ENCODE assay signal across 9 cellular contexts in the genomic region with DNA sequence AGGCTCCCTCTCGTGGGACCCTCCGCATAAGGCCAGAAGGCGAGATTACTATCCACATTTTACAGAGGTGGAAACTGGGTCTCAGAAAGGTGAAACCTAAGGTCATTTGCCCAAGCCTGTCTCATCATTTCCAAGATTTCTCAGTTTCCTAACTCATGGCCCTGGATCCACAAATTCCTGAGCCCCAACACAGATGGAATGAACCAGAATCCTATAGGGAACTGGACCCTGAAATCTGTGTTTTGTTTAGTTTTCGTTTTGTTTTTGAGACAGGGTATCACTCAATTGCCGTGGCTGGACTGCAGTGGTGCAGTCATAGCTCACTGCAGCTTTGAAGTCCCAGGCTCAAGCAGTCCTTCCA. TPM values are rescaled to one million over a fixed set of nuclear protein-coding genes. Genes with fewer than 3 reads are reported as not detected.
DNase-seq lines count a peak whose midpoint lies in the region; FAIRE-seq and TF ChIP-seq lines count a peak whose summit lies in the region.
"Had no signal": no experiment of that assay in that cellular context is flagged by ENCODE, and none has a peak within 500 bp of the region (broad histone marks: within the 10 kb centered on the region; RNA-seq: fewer than 3 reads in every experiment).

No MANE protein-coding gene starts in this region.

- H3K36me3 Mint-ChIP-seq in CD14-positive monocyte: no peaks in the 10 kb centered on the region
- H3K36me3 Mint-ChIP-seq in endothelial cell (ENCODE audit: low read depth, unreplicated experiment): no peaks in the 10 kb centered on the region
- H3K36me3 Mint-ChIP-seq in progenitor cell of endocrine pancreas (ENCODE audit: insufficient read depth): no peaks in the 10 kb centered on the region

- H3K4me3 ChIP-seq in Jurkat, Clone E6-1 (ENCODE audit: low read length): peak overlapping the region; percentile 20; the same call in 1 of the 2 replicates
- H3K4me3 ChIP-seq: PC-9 had no signal

- TF ChIP-seq CTCF in CD14-positive monocyte (IDR thresholded peaks at IDR 0.05) (no peak), endothelial cell (IDR thresholded peaks at IDR 0.05; ENCODE audit: unreplicated experiment) (no peak), progenitor cell of endocrine pancreas (IDR thresholded peaks at IDR 0.05; ENCODE audit: unreplicated experiment) (no peak)

- FAIRE-seq in urothelium cell line (lab: Jason Lieb, UNC): no peak

- H3K27me3 Mint-ChIP-seq in CD14-positive monocyte (ENCODE audit: low read depth in 3 of 3) (peaks cover 2 to 7% (median 3%) of the 10 kb centered on the region in 3 donors), endothelial cell (ENCODE audit: unreplicated experiment) (peaks cover 7% of the 10 kb centered on the region), progenitor cell of endocrine pancreas (peaks cover 20% of the 10 kb centered on the region)

- peak overlapping the region in 6 of 7 donors; percentile 40 to 91 (median 76) for H3K27ac Mint-ChIP-seq in CD14-positive monocyte
- H3K27ac Mint-ChIP-seq in endothelial cell (ENCODE audit: unreplicated experiment): no peak overlapping the region
- H3K27ac Mint-ChIP-seq in progenitor cell of endocrine pancreas: peak overlapping the region; percentile 59

- intact Hi-C loops in CD14-positive monocyte (cut with micrococcal nuclease): no loop called here

- no peak for DNase-seq in CD14-positive monocyte (ENCODE audit: low spot score)
- DNase-seq in Jurkat, Clone E6-1 (ENCODE audit: low read depth, low spot score): no peak
- DNase-seq in endothelial cell (ENCODE audit: low spot score): no peak
- DNase-seq in progenitor cell of endocrine pancreas (ENCODE audit: low spot score, unreplicated experiment): no peak
- no peak for DNase-seq in kidney tubule cell (ENCODE audit: low spot score)
- no peak for DNase-seq in NCI-H345 treated with DMSO at 0.1 percent for 48 hours (lab: John Stamatoyannopoulos, UW; ENCODE audit: unreplicated experiment)
- no peak for DNase-seq in effector CD4-positive, alpha-beta T cell
- no peak for DNase-seq in urothelium cell line (ENCODE audit: low spot score)

- peaks cover 0 to 2% (median 0%) of the 10 kb centered on the region in 7 donors for H3K9me3 Mint-ChIP-seq in CD14-positive monocyte
- H3K9me3 Mint-ChIP-seq in endothelial cell (ENCODE audit: unreplicated experiment): no peaks in the 10 kb centered on the region
- no peaks in the 10 kb centered on the region for H3K9me3 Mint-ChIP-seq in progenitor cell of endocrine pancreas (ENCODE audit: low read depth)

- peak overlapping the region; percentile 64 to 73 for H3K4me3 Mint-ChIP-seq in CD14-positive monocyte
- H3K4me3 Mint-ChIP-seq in endothelial cell (ENCODE audit: unreplicated experiment): peak overlapping the region; percentile 87
- H3K4me3 Mint-ChIP-seq in progenitor cell of endocrine pancreas (ENCODE audit: low read depth): peak overlapping the region; percentile 63

- H3K4me1 Mint-ChIP-seq in CD14-positive monocyte (peaks cover 28% of the 10 kb centered on the region), endothelial cell (ENCODE audit: unreplicated experiment) (peaks cover 15% of the 10 kb centered on the region), progenitor cell of endocrine pancreas (ENCODE audit: low read depth) (peaks cover 2% of the 10 kb centered on the region)

RNA-seq across cellular contexts. Expression of a gene that starts 0.6 kb away (rescaled TPM):
- 1 to 10 TPM; 1.1 to 1.6 TPM for polyA plus RNA-seq in CD14-positive monocyte
- 2.5 TPM for polyA plus RNA-seq in Jurkat, Clone E6-1 (2012; ENCODE audit: insufficient read depth, insufficient read length)
- 7.7 TPM for total RNA-seq in endothelial cell (ENCODE audit: unreplicated experiment)
- total RNA-seq in progenitor cell of endocrine pancreas: 9.9 and 11.3 TPM in 2 replicates

RNA-seq across cellular contexts. Expression of a gene that starts 18.1 kb away (rescaled TPM):
- polyA plus RNA-seq in CD14-positive monocyte: not detected
- polyA plus RNA-seq in Jurkat, Clone E6-1 (2012; ENCODE audit: insufficient read depth, insufficient read length): not detected
- total RNA-seq in endothelial cell (ENCODE audit: unreplicated experiment): 0.82 TPM
- 8.6 and 10.8 TPM in 2 replicates for total RNA-seq in progenitor cell of endocrine pancreas

RNA-seq across cellular contexts. Expression of a gene that starts 36.8 kb away (rescaled TPM):
- 10 to 100 TPM; 37.0 to 39.5 TPM for polyA plus RNA-seq in CD14-positive monocyte
- polyA plus RNA-seq in Jurkat, Clone E6-1 (2012; ENCODE audit: insufficient read depth, insufficient read length): 62.6 TPM
- total RNA-seq in endothelial cell (ENCODE audit: unreplicated experiment) (28.7 TPM), progenitor cell of endocrine pancreas (22.7 and 23.8 TPM in 2 replicates)
